Comparison of ENCODE assay signal across 9 cellular contexts in the genomic region with DNA sequence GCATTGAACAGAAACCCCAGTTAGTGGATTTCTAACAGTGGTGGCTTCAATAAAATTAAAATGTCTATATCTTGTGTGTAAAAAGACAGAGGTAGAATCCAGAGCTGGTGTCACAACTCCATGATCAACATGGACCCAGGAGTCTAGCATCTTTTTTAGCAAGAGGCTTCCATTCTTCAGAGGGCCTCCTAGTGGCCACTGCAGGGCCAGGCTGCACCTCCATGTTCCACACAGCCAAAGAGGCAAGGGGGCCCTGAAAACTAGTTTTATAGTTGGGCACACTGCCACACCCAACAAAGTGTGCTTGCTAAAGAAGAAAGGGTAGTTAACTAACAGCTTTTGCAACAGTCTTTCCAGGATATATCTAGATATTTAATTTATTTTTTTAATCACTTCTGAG. TPM values are rescaled to one million over a fixed set of nuclear protein-coding genes. Genes with fewer than 3 reads are reported as not detected.
DNase-seq lines count a peak whose midpoint lies in the region; ATAC-seq and TF ChIP-seq lines count a peak whose summit lies in the region.
"Had no signal": no experiment of that assay in that cellular context is flagged by ENCODE, and none has a peak within 500 bp of the region (broad histone marks: within the 10 kb centered on the region; RNA-seq: fewer than 3 reads in every experiment).

No MANE protein-coding gene starts in this region.

- POLR2A ChIA-PET in AG04449 (lab: Yijun Ruan, JAX): no interaction called here
- POLR2A ChIA-PET in GM10248 (lab: Yijun Ruan, JAX): interaction anchor here (1.2 kb wide), 1 partner anchor 13 kb away, joined by 3 read pairs; the partner anchor contains the start of gene N4BP2L1

- DNase-seq in AG04449 (ENCODE audit: low read depth, low spot score) (no peak), GM10248 (ENCODE audit: extremely low spot score) (no peak), RKO (ENCODE audit: low spot score) (peak; percentile 17), fibroblast of villous mesenchyme (ENCODE audit: low read depth) (no peak), NCI-H2196 (lab: John Stamatoyannopoulos, UW; ENCODE audit: unreplicated experiment) (no peak)

- ATAC-seq in GM18909 (IDR thresholded peaks at IDR 0.05; ENCODE audit: poor library complexity, unreplicated experiment): no peak
- no peak for ATAC-seq in HG03460 (IDR thresholded peaks at IDR 0.05; ENCODE audit: unreplicated experiment)
- ATAC-seq in HG02642 (IDR thresholded peaks at IDR 0.05; ENCODE audit: poor library complexity, unreplicated experiment): no peak
- ATAC-seq: gastroesophageal sphincter had no signal

- CTCF ChIA-PET in AG04449 (lab: Yijun Ruan, JAX): interaction anchor here (0.8 to 1.0 kb wide), 3 partner anchors 10 to 13 kb away, joined by 3 to 4 read pairs (median 3); partner anchors contain the start of gene N4BP2L1
- CTCF ChIA-PET in GM10248 (lab: Yijun Ruan, JAX): interaction anchor here (0.6 to 1.8 kb wide), 9 partner anchors 9 to 506 kb away, joined by 3 to 7 read pairs (median 4); no protein-coding TSS in a partner anchor

- TF ChIP-seq CTCF in AG04449 (IDR thresholded peaks at IDR 0.05; ENCODE audit: insufficient read depth, low read length, missing control alignments) (peak; percentile 34), GM10248 (IDR thresholded peaks at IDR 0.05; ENCODE audit: control extremely low read depth, extremely low read depth, low read depth, missing control alignments) (peak; percentile 47), fibroblast of villous mesenchyme (IDR thresholded peaks at IDR 0.05; ENCODE audit: insufficient read depth, low read depth, low read length) (peak; percentile 70)

- H3K4me3 ChIP-seq in AG04449 (ENCODE audit: low read depth, low read length) (no peak overlapping the region), fibroblast of villous mesenchyme (ENCODE audit: low read depth, low read length) (no peak overlapping the region)
- H3K4me3 ChIP-seq: gastroesophageal sphincter had no signal

RNA-seq across cellular contexts. Expression of gene N4BP2L1, which starts 12.9 kb away (rescaled TPM):
- 1.3 and 1.7 TPM in 2 replicates for total RNA-seq in fibroblast of villous mesenchyme
